Comparison of ENCODE assay signal across 6 cellular contexts in genomic region chr2:27042159-27042661, GRCh38. TPM values are rescaled to one million over a fixed set of nuclear protein-coding genes. Genes with fewer than 3 reads are reported as not detected.
DNase-seq lines count a peak whose midpoint lies in the region; ATAC-seq and TF ChIP-seq lines count a peak whose summit lies in the region.

No MANE protein-coding gene starts in this region.

- DNase-seq in dermis blood vessel endothelial cell, result peak; percentile 45

- peak; percentile 59 for ATAC-seq in GM18505 (IDR thresholded peaks at IDR 0.05; ENCODE audit: unreplicated experiment)
- ATAC-seq in HG02973 (IDR thresholded peaks at IDR 0.05; ENCODE audit: unreplicated experiment), result peak; percentile 46
- no peak for ATAC-seq in GM18517 (IDR thresholded peaks at IDR 0.05; ENCODE audit: unreplicated experiment)
- ATAC-seq in HG03457 (IDR thresholded peaks at IDR 0.05; ENCODE audit: unreplicated experiment), result no peak
- no peak for ATAC-seq in GM19452 (IDR thresholded peaks at IDR 0.05; ENCODE audit: unreplicated experiment)

- TF ChIP-seq POLR2A in GM18505 (IDR thresholded peaks at IDR 0.05; ENCODE audit: borderline replicate concordance, extremely low read depth, insufficient read depth, insufficient read length), result no peak

RNA-seq across cellular contexts. Expression of gene AGBL5, which starts 9.3 kb away (rescaled TPM):
- total RNA-seq in dermis blood vessel endothelial cell, result 17.0 and 19.7 TPM in 2 replicates

RNA-seq across cellular contexts. Expression of gene TMEM214, which starts 9.4 kb away (rescaled TPM):
- total RNA-seq in dermis blood vessel endothelial cell, result 23.5 and 33.4 TPM in 2 replicates

RNA-seq across cellular contexts. Expression of gene OST4, which starts 29.2 kb away (rescaled TPM):
- 323 and 569 TPM in 2 replicates for total RNA-seq in dermis blood vessel endothelial cell

RNA-seq across cellular contexts. Expression of gene EMILIN1, which starts 36.2 kb away (rescaled TPM):
- total RNA-seq in dermis blood vessel endothelial cell, result 33.7 and 41.9 TPM in 2 replicates

RNA-seq across cellular contexts. Expression of gene KHK, which starts 44.4 kb away (rescaled TPM):
- total RNA-seq in dermis blood vessel endothelial cell, result 4.8 and 5.5 TPM in 2 replicates

Comparison
In these comparisons a context has a peak if more than half of its experiments do, and no peak if none do; other contexts are left out.
1. ATAC-seq: peak in GM18505 (single experiment) and HG02973 (single experiment); none in GM18517 (single experiment), HG03457 (single experiment) and GM19452 (single experiment).